ENCODE assay signal across 9 cellular contexts in genomic region chr12:47868041-47868440, GRCh38. TPM values are rescaled to one million over a fixed set of nuclear protein-coding genes. Genes with fewer than 3 reads are reported as not detected.
DNase-seq lines count a peak whose midpoint lies in the region; ATAC-seq, FAIRE-seq and TF ChIP-seq lines count a peak whose summit lies in the region.
"Had no signal": no experiment of that assay in that cellular context is flagged by ENCODE, and none has a peak within 500 bp of the region (broad histone marks: within the 10 kb centered on the region; RNA-seq: fewer than 3 reads in every experiment).

No MANE protein-coding gene starts in this region.

- H3K4me1 ChIP-seq in colonic mucosa: no peaks in the 10 kb centered on the region
- H3K4me1 ChIP-seq in sigmoid colon: peaks cover 0 to 20% (median 16%) of the 10 kb centered on the region in 4 donors

- H3K27ac ChIP-seq in colonic mucosa (no peak overlapping the region), sigmoid colon (no peak overlapping the region)

- TF ChIP-seq EP300 in sigmoid colon (IDR thresholded peaks at IDR 0.05): no peak

- DNase-seq in GM12865 (ENCODE audit: low read depth) (peak; percentile 45), colonic mucosa (peak; percentile 21), NCI-H1105 (lab: John Stamatoyannopoulos, UW) (no peak), sigmoid colon (no peak), GM12892 (ENCODE audit: insufficient read length) (no peak)
- DNase-seq: NCI-H1092 treated with DMSO at 0.1 percent for 48 hours had no signal

- no peak overlapping the region for H3K4me3 ChIP-seq in GM12865 (ENCODE audit: low read depth, low read length)
- H3K4me3 ChIP-seq in colonic mucosa: no peak overlapping the region
- H3K4me3 ChIP-seq in sigmoid colon: no peak overlapping the region

- TF ChIP-seq CTCF in GM12865 (IDR thresholded peaks at IDR 0.05; ENCODE audit: insufficient read depth, low read depth, low read length, missing control alignments) (no peak), colonic mucosa (IDR thresholded peaks at IDR 0.05) (no peak), sigmoid colon (IDR thresholded peaks at IDR 0.05) (no peak)

- no peak for TF ChIP-seq POLR2A in sigmoid colon (IDR thresholded peaks at IDR 0.05)
- no peak for TF ChIP-seq POLR2A in GM12892 (IDR thresholded peaks at IDR 0.05; ENCODE audit: low read depth, low read length)

- peak; percentile 27 for ATAC-seq in GM21381 (IDR thresholded peaks at IDR 0.05; ENCODE audit: unreplicated experiment)
- ATAC-seq in HG03432 (IDR thresholded peaks at IDR 0.05; ENCODE audit: unreplicated experiment): peak; percentile 9
- ATAC-seq in GM18520 (IDR thresholded peaks at IDR 0.05; ENCODE audit: unreplicated experiment): no peak

- no peak for FAIRE-seq in GM12892 (lab: Jason Lieb, UNC)

- H3K9me3 ChIP-seq in colonic mucosa: no peaks in the 10 kb centered on the region
- no peaks in the 10 kb centered on the region for H3K9me3 ChIP-seq in sigmoid colon

- 93 to 94% methylated on average over 2 of the region's 2 CpGs for WGBS in sigmoid colon, 2 donors

- H3K36me3 ChIP-seq in colonic mucosa (no peaks in the 10 kb centered on the region), sigmoid colon (no peaks in the 10 kb centered on the region)

- H3K27me3 ChIP-seq in colonic mucosa: no peaks in the 10 kb centered on the region
- H3K27me3 ChIP-seq in sigmoid colon: no peaks in the 10 kb centered on the region

- intact Hi-C loops in colonic mucosa (cut with DNase I) (no loop called here), sigmoid colon (cut with DNase I) (no loop called here)

- H3K9ac ChIP-seq in colonic mucosa (ENCODE audit: low read depth in 2 of 2, low read length in 2 of 2): no peak overlapping the region

RNA-seq across cellular contexts. Expression of gene VDR, which starts 36.8 kb away (rescaled TPM):
- total RNA-seq in colonic mucosa (100 to 1,000 TPM; 124 to 140 TPM), sigmoid colon (1 to 10 TPM in 3 of 4 donors, under 1 TPM in 1; 0.71 to 2.5 (median 1.5) TPM)
- 10 to 100 TPM; 36.0 to 69.1 (median 60.5) TPM for polyA plus RNA-seq in sigmoid colon
- 12.0 TPM for polyA plus RNA-seq in GM12892 (2012; ENCODE audit: missing spikeins)

RNA-seq across cellular contexts. Expression of gene HDAC7, which starts 48.3 kb away (rescaled TPM):
- total RNA-seq in colonic mucosa (10 to 100 TPM; 27.3 to 29.7 TPM), sigmoid colon (10 to 100 TPM; 45.3 to 79.2 (median 53.1) TPM)
- 10 to 100 TPM in 2 of 3 donors, 1 to 10 TPM in 1; 6.5 to 44.8 (median 16.8) TPM for polyA plus RNA-seq in sigmoid colon
- 29.1 TPM for polyA plus RNA-seq in GM12892 (2012; ENCODE audit: missing spikeins)

Comparison
In these comparisons a context has a peak if more than half of its experiments do, and no peak if none do; other contexts are left out.
1. DNase-seq: peak in GM12865 (single experiment) and colonic mucosa (single experiment); none in NCI-H1105 (single experiment), sigmoid colon (single experiment) and GM12892 (single experiment).
2. RNA of gene VDR, which starts 36.8 kb away (total RNA-seq): 124 to 140 TPM in colonic mucosa; 0.71 to 2.5 TPM in sigmoid colon; every median in the first group is over 10 times any median in the second.